In the genomic region with DNA sequence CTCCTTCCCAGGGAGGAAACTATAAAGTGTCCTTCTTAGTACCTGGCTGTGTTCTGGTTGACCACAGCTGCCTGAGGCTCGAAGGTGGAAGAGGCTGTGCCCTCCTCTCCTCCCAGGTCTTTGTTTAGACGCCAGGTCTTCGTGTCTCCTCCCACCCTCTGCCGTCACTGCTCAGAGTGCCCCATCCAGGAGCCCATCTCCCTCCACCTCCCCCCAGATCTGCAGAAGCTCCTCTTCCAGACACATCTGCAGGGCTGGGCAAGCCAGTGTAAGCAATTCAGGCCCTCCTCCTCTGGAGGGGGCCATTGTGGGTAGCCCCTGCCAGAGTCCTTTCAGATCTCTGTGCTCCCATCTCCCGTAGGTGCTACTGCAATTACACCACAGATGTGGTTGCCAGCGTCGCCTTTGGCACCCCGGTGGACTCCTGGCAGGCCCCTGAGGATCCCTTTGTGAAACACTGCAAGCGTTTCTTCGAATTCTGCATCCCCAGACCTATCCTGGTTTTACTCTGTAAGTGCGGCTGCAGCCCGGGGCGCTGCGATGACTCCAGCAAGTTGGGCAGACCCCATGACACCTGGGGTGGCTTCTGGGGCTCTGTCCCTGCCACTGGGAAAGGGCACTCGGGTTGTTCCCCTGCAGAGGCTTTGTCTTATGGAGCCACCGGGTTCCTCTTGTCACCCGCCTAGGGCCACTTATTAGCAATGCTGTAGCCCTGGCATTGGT, we compare ENCODE assay signal across 1 cellular context.
TF ChIP-seq lines count a peak whose summit lies in the region.

No MANE protein-coding gene starts in this region.

TF ChIP-seq in GM23338, 12 proteins besides CTCF, POLR2A, EP300 and RAD21 (continued from another document):
- TF ChIP-seq ZNF462 (CRISPR knock-in tag; IDR thresholded peaks at IDR 0.05) = no peak
- TF ChIP-seq STAT1 (IDR thresholded peaks at IDR 0.05; ENCODE audit: unreplicated experiment) = no peak
- TF ChIP-seq, protein P1, sequence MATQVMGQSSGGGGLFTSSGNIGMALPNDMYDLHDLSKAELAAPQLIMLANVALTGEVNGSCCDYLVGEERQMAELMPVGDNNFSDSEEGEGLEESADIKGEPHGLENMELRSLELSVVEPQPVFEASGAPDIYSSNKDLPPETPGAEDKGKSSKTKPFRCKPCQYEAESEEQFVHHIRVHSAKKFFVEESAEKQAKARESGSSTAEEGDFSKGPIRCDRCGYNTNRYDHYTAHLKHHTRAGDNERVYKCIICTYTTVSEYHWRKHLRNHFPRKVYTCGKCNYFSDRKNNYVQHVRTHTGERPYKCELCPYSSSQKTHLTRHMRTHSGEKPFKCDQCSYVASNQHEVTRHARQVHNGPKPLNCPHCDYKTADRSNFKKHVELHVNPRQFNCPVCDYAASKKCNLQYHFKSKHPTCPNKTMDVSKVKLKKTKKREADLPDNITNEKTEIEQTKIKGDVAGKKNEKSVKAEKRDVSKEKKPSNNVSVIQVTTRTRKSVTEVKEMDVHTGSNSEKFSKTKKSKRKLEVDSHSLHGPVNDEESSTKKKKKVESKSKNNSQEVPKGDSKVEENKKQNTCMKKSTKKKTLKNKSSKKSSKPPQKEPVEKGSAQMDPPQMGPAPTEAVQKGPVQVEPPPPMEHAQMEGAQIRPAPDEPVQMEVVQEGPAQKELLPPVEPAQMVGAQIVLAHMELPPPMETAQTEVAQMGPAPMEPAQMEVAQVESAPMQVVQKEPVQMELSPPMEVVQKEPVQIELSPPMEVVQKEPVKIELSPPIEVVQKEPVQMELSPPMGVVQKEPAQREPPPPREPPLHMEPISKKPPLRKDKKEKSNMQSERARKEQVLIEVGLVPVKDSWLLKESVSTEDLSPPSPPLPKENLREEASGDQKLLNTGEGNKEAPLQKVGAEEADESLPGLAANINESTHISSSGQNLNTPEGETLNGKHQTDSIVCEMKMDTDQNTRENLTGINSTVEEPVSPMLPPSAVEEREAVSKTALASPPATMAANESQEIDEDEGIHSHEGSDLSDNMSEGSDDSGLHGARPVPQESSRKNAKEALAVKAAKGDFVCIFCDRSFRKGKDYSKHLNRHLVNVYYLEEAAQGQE (IDR thresholded peaks at IDR 0.05; ENCODE audit: unreplicated experiment) = no peak
